15 cellular contexts compared by ENCODE assay signal in the genomic region with DNA sequence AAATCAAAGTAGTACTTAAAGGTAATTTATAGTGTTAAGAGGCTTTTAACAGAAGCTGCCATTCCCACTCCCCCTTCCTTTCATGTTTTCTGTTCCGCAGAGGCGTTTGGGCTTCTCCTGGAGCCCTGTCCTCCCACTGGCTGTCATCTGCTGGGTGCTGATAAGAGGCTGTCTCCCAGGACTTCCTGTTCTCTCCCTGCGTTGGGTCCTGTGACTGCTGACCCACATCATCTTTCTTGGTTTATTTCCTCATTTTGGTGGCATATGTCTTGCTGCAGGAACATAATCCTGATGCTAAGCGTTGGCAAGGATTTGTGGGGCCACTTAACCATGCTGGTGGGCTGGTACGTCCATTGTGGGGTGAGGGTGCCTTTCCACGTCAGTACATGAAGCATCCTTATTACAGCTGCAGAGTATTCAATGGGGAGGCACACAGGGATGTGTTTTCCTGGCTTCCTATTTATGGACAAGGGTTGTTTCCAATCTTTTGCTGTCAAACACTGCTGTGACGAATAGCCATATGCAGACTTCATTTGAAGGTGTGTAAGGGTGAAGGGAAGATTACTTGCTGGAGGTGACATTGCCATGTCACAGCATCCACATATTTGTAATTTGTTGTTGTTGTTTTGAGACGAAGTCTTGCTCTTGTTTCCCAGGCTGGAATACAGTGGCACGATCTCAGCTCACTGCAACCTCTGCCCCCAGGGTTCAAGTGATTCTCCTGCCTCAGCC. TPM values are rescaled to one million over a fixed set of nuclear protein-coding genes. Genes with fewer than 3 reads are reported as not detected.
DNase-seq lines count a peak whose midpoint lies in the region; ATAC-seq and TF ChIP-seq lines count a peak whose summit lies in the region.
"Had no signal": no experiment of that assay in that cellular context is flagged by ENCODE, and none has a peak within 500 bp of the region (broad histone marks: within the 10 kb centered on the region; RNA-seq: fewer than 3 reads in every experiment).

No MANE protein-coding gene starts in this region.

- TF ChIP-seq POLR2A in NB4 (IDR thresholded peaks at IDR 0.05; ENCODE audit: extremely low read depth, insufficient read length), result no peak

- no peaks in the 10 kb centered on the region for H3K36me3 ChIP-seq in lower lobe of right lung
- H3K36me3 ChIP-seq in BE2C, result no peaks in the 10 kb centered on the region

- ATAC-seq in lower lobe of right lung (peak; percentile 48 to 63), omental fat pad (ENCODE audit: low FRiP score) (no peak)
- ATAC-seq: activated CD4-positive, CD25-positive, alpha-beta regulatory T cell treated with anti-CD3 and anti-CD28 coated beads, Interleukin-2, amount 50 U/mL, for 24 hours; foreskin keratinocyte; HCT116 had no signal

- intact Hi-C loops in lower lobe of right lung (cut with DNase I), result no loop called here

- H3K27ac ChIP-seq in lower lobe of right lung, result no peak overlapping the region
- H3K27ac ChIP-seq: foreskin keratinocyte had no signal

- H3K4me1 ChIP-seq in lower lobe of right lung (peaks cover 14% of the 10 kb centered on the region), BE2C (peaks cover 3% of the 10 kb centered on the region; the same call in 1 of the 2 replicates)
- H3K4me1 ChIP-seq: foreskin keratinocyte had no signal

- no peak overlapping the region for H3K4me3 ChIP-seq in NB4 (ENCODE audit: low read depth, low read length)
- H3K4me3 ChIP-seq in lower lobe of right lung, result no peak overlapping the region
- no peak overlapping the region for H3K4me3 ChIP-seq in BE2C (ENCODE audit: low read depth, low read length)

- DNase-seq in CD1c-positive myeloid dendritic cell (ENCODE audit: extremely low spot score) (peak; percentile 94), NB4 (ENCODE audit: low read depth) (peak; percentile 87), UCSD-AML1 (lab: John Stamatoyannopoulos, UW; ENCODE audit: unreplicated experiment) (peak; percentile 83), lower lobe of right lung (no peak), omental fat pad (ENCODE audit: low spot score) (no peak), A172 (ENCODE audit: low spot score) (no peak), BE2C (no peak), D341Med (ENCODE audit: low spot score) (no peak)
- DNase-seq: DND-41; effector memory CD4-positive, alpha-beta T cell; foreskin keratinocyte; SK-N-SH; stimulated activated CD4-positive, alpha-beta T cell treated with anti-CD3 and anti-CD28 coated beads, Interleukin-15, amount 100 ng/mL, for 24 hours had no signal

- H3K27me3 ChIP-seq in lower lobe of right lung (ENCODE audit: low read depth) (no peaks in the 10 kb centered on the region), BE2C (no peaks in the 10 kb centered on the region)

- no peaks in the 10 kb centered on the region for H3K9me3 ChIP-seq in lower lobe of right lung
- no peaks in the 10 kb centered on the region for H3K9me3 ChIP-seq in BE2C
- H3K9me3 ChIP-seq: SK-N-SH had no signal

- TF ChIP-seq CTCF in NB4 (IDR thresholded peaks at IDR 0.05; ENCODE audit: low read depth, low read length) (no peak), lower lobe of right lung (IDR thresholded peaks at IDR 0.05) (no peak), omental fat pad (IDR thresholded peaks at IDR 0.05) (no peak), BE2C (IDR thresholded peaks at IDR 0.05; ENCODE audit: low read depth, low read length) (no peak)

RNA-seq across cellular contexts. Expression of a gene that starts 22.3 kb away (rescaled TPM):
- total RNA-seq in lower lobe of right lung, result 139 TPM
- 100 to 1,000 TPM; 150 to 170 (median 167) TPM for total RNA-seq in omental fat pad
- total RNA-seq in A172 (2014; rRNA removed; shearing (Covaris generic)), result 99.2 and 99.7 TPM in 2 replicates
- 26.7 TPM for polyA plus RNA-seq in BE2C (2012; ENCODE audit: insufficient read depth, insufficient read length, low read depth)

Comparison
In these comparisons a context has a peak if more than half of its experiments do, and no peak if none do; other contexts are left out.
1. DNase-seq: peak in CD1c-positive myeloid dendritic cell (single experiment), NB4 (single experiment) and UCSD-AML1 (single experiment); none in lower lobe of right lung (single experiment), omental fat pad (single experiment), A172 (single experiment), BE2C (single experiment) and D341Med (single experiment).